19 cellular contexts compared by ENCODE assay signal in genomic region chr15:92283813-92284212, GRCh38.
A peak's percentile ranks its signal among the peaks of the same experiment; 100 is the strongest.
DNase-seq lines count a peak whose midpoint lies in the region; ATAC-seq, FAIRE-seq and TF ChIP-seq lines count a peak whose summit lies in the region.
"Had no signal": no experiment of that assay in that cellular context is flagged by ENCODE, and none has a peak within 500 bp of the region (broad histone marks: within the 10 kb centered on the region; RNA-seq: fewer than 3 reads in every experiment).

No MANE protein-coding gene starts in this region.

- no peak for DNase-seq in Right ventricle myocardium inferior (ENCODE audit: missing footprints)
- no peak for DNase-seq in cardiac septum (ENCODE audit: low spot score)
- no peak for DNase-seq in A549 (ENCODE audit: low read depth in 1 of 2, low spot score in 1 of 2)
- no peak for DNase-seq in left cardiac atrium
- no peak for DNase-seq in neural crest cell (ENCODE audit: low read depth, low spot score)
- DNase-seq in H4 (ENCODE audit: low spot score) = no peak
- DNase-seq in H7 = no peak
- DNase-seq: CD4-positive, alpha-beta memory T cell; DMS153; DMS79; GDM1; H9 had no signal

- 1% methylated on average over 2 of the region's 2 CpGs for WGBS in A549 (ENCODE audit: missing lambda C conversion rate)

- CTCF ChIA-PET in A549 (lab: Yijun Ruan, JAX) = no interaction called here

- TF ChIP-seq EP300 in A549 (IDR thresholded peaks at IDR 0.05) = no peak

- no peak for TF ChIP-seq CTCF in A549 (IDR thresholded peaks at IDR 0.05)
- TF ChIP-seq CTCF in neural crest cell (conservative IDR thresholded peaks at IDR 0.05) = no peak

- no peak overlapping the region for H3K4me3 ChIP-seq in A549
- no peak overlapping the region for H3K4me3 ChIP-seq in H7 (ENCODE audit: insufficient read depth, low read depth, low read length)
- H3K4me3 ChIP-seq: BLaER1, GM23338 had no signal

- H3K36me3 Mint-ChIP-seq in neural crest cell (ENCODE audit: low read depth) = no peaks in the 10 kb centered on the region
- H3K36me3 Mint-ChIP-seq: CD14-positive monocyte; CD4-positive, alpha-beta memory T cell had no signal

- POLR2A ChIA-PET in A549 (lab: Yijun Ruan, JAX) = no interaction called here

- no peaks in the 10 kb centered on the region for H3K9me3 Mint-ChIP-seq in neural crest cell
- H3K9me3 Mint-ChIP-seq: CD4-positive, alpha-beta memory T cell; GM23338; H9 had no signal

- H3K9me3 ChIP-seq in A549 = no peaks in the 10 kb centered on the region
- H3K9me3 ChIP-seq: BLaER1 had no signal

- H3K27me3 ChIP-seq in H7 (ENCODE audit: control insufficient read depth, insufficient read depth, low read length) = no peaks in the 10 kb centered on the region
- H3K27me3 ChIP-seq: BLaER1 had no signal

- peak; percentile 71 for ATAC-seq in Right ventricle myocardium inferior
- ATAC-seq in A549 = no peak
- peak; percentile 31 to 72 for ATAC-seq in left cardiac atrium
- no peak for ATAC-seq in HG03280 (IDR thresholded peaks at IDR 0.05; ENCODE audit: unreplicated experiment)
- ATAC-seq: GM23338 had no signal

- peaks cover 9% of the 10 kb centered on the region for H3K27me3 Mint-ChIP-seq in neural crest cell (ENCODE audit: low read depth)

- no peak for TF ChIP-seq POLR2A in A549 (IDR thresholded peaks at IDR 0.05; ENCODE audit: low read length)

- no peak overlapping the region for H3K27ac ChIP-seq in A549
- H3K27ac ChIP-seq: 22Rv1, BLaER1 had no signal

- peak; percentile 43 for FAIRE-seq in A549 (lab: Jason Lieb, UNC)
- FAIRE-seq: GM12892, GM18507 had no signal

- no peak for TF ChIP-seq RAD21 in A549 (conservative IDR thresholded peaks at IDR 0.05 in 1 of 2, IDR thresholded peaks at IDR 0.05 in 1 of 2)

- no peak overlapping the region for H3K4me3 Mint-ChIP-seq in neural crest cell
- H3K4me3 Mint-ChIP-seq: CD14-positive monocyte; CD4-positive, alpha-beta memory T cell; GM23338; H9 had no signal

- H3K4me1 ChIP-seq in A549 = no peaks in the 10 kb centered on the region

- H3K36me3 ChIP-seq in H7 (replicated peaks; ENCODE audit: control insufficient read depth, insufficient read depth, low read length) = no peaks in the 10 kb centered on the region
- H3K36me3 ChIP-seq: BLaER1 had no signal

- intact Hi-C loops in Right ventricle myocardium inferior (cut with DNase I) = loop anchor here (10.0 kb wide), 1 partner anchor 431 kb away; no protein-coding TSS in a partner anchor
- intact Hi-C loops in cardiac septum (cut with DNase I) = no loop called here
- intact Hi-C loops in left cardiac atrium (cut with DNase I) = no loop called here

- H3K27ac Mint-ChIP-seq in neural crest cell (ENCODE audit: unreplicated experiment) = peak overlapping the region; percentile 0
- H3K27ac Mint-ChIP-seq: CD4-positive, alpha-beta memory T cell; GM23338; H9 had no signal

- no peak overlapping the region for H3K4me2 ChIP-seq in A549
- H3K4me2 ChIP-seq: BLaER1, GM23338 had no signal

- no peaks in the 10 kb centered on the region for H3K4me1 Mint-ChIP-seq in neural crest cell
- H3K4me1 Mint-ChIP-seq: CD14-positive monocyte, GM23338, H9 had no signal

TF ChIP-seq in A549, 52 proteins besides CTCF, POLR2A, EP300 and RAD21:
- TF ChIP-seq EHF (CRISPR knock-in tag; IDR thresholded peaks at IDR 0.05) = no peak
- TF ChIP-seq CHD4 (IDR thresholded peaks at IDR 0.05; ENCODE audit: borderline replicate concordance) = no peak
- no peak for TF ChIP-seq EHMT2 (IDR thresholded peaks at IDR 0.05; ENCODE audit: low read depth)

Comparison
In these comparisons a context has a peak if more than half of its experiments do, and no peak if none do; other contexts are left out.
1. ATAC-seq: peak in Right ventricle myocardium inferior (single experiment) and left cardiac atrium (2 of 2); none in A549 (0 of 2) and HG03280 (single experiment).